11 cellular contexts compared by ENCODE assay signal in genomic region chr2:127632592-127633489, GRCh38.
A peak's percentile ranks its signal among the peaks of the same experiment; 100 is the strongest.
DNase-seq lines count a peak whose midpoint lies in the region; ATAC-seq and TF ChIP-seq lines count a peak whose summit lies in the region.
"Had no signal": no experiment of that assay in that cellular context is flagged by ENCODE, and none has a peak within 500 bp of the region (broad histone marks: within the 10 kb centered on the region; RNA-seq: fewer than 3 reads in every experiment).

No MANE protein-coding gene starts in this region.

- no peak for TF ChIP-seq CTCF in SU-DHL-6 (IDR thresholded peaks at IDR 0.05; ENCODE audit: insufficient read depth, low read length, poor library complexity, severe bottlenecking)

- H3K9ac ChIP-seq in SU-DHL-6 (ENCODE audit: low read length) = peak overlapping the region; percentile 15; the same call in 1 of the 2 replicates
- H3K9ac ChIP-seq in rectal smooth muscle tissue (ENCODE audit: low read length) = no peak overlapping the region

- no peaks in the 10 kb centered on the region for H3K79me2 ChIP-seq in SU-DHL-6 (ENCODE audit: insufficient read depth, low read length)

- H2AFZ ChIP-seq in SU-DHL-6 (ENCODE audit: low read depth, low read length, severe bottlenecking) = no peak overlapping the region

- peaks cover 8% of the 10 kb centered on the region for H3K4me1 ChIP-seq in rectal smooth muscle tissue (ENCODE audit: control insufficient read depth, insufficient read depth, low read length)

- no peaks in the 10 kb centered on the region for H3K9me2 ChIP-seq in SU-DHL-6 (replicated peaks; ENCODE audit: insufficient read depth, low read length)

- H3K9me3 ChIP-seq in SU-DHL-6 (ENCODE audit: insufficient read depth, low read length) = no peaks in the 10 kb centered on the region
- H3K9me3 ChIP-seq: SJCRH30 had no signal

- DNase-seq in activated CD4-positive, alpha-beta T cell treated with anti-CD3 and anti-CD28 coated beads for 48 hours = peak; percentile 28
- no peak for DNase-seq in activated CD4-positive, alpha-beta T cell treated with anti-CD3 and anti-CD28 coated beads, Interleukin-2, amount 50 U/mL, for 1 hour
- no peak for DNase-seq in NCI-H510A treated with DMSO at 0.1 percent for 48 hours (lab: John Stamatoyannopoulos, UW)
- DNase-seq: SJCRH30; stimulated activated CD8-positive, alpha-beta memory T cell treated with anti-CD3 and anti-CD28 coated beads, Interleukin-4, amount 100 ng/mL, for 48 hours had no signal

- H4K20me1 ChIP-seq in SU-DHL-6 (ENCODE audit: low read depth, low read length) = no peaks in the 10 kb centered on the region

- H3K4me2 ChIP-seq in SU-DHL-6 (ENCODE audit: low read depth, low read length, poor library complexity, severe bottlenecking) = no peak overlapping the region

- H3K27me3 ChIP-seq in SU-DHL-6 (ENCODE audit: low read length) (no peaks in the 10 kb centered on the region), rectal smooth muscle tissue (ENCODE audit: control insufficient read depth, insufficient read depth, low read length) (no peaks in the 10 kb centered on the region)
- H3K27me3 ChIP-seq: SJCRH30 had no signal

- no peaks in the 10 kb centered on the region for H3F3A ChIP-seq in SU-DHL-6 (ENCODE audit: insufficient read depth)

- H3K36me3 ChIP-seq in SU-DHL-6 (ENCODE audit: low read length) (no peaks in the 10 kb centered on the region), rectal smooth muscle tissue (ENCODE audit: control insufficient read depth, insufficient read depth, low read length) (no peaks in the 10 kb centered on the region)
- H3K36me3 ChIP-seq: SJCRH30 had no signal

- H3K27ac ChIP-seq in SU-DHL-6 (ENCODE audit: low read depth, low read length) = no peak overlapping the region
- peak overlapping the region; percentile 53 for H3K27ac ChIP-seq in rectal smooth muscle tissue (ENCODE audit: low read depth, low read length)
- H3K27ac ChIP-seq: SJCRH30 had no signal

- peak; percentile 52 for ATAC-seq in GM21723 (IDR thresholded peaks at IDR 0.05; ENCODE audit: unreplicated experiment)
- no peak for ATAC-seq in GM19455 (IDR thresholded peaks at IDR 0.05; ENCODE audit: unreplicated experiment)
- ATAC-seq in HG03457 (IDR thresholded peaks at IDR 0.05; ENCODE audit: unreplicated experiment) = no peak

- H3K4me3 ChIP-seq in SU-DHL-6 (ENCODE audit: insufficient read depth, low read length, poor library complexity, severe bottlenecking) (no peak overlapping the region), rectal smooth muscle tissue (ENCODE audit: low read length) (no peak overlapping the region)
- H3K4me3 ChIP-seq: lung, SJCRH30 had no signal
